8 cellular contexts compared by ENCODE assay signal in genomic region chr10:102115775-102116174, GRCh38. TPM values are rescaled to one million over a fixed set of nuclear protein-coding genes. Genes with fewer than 3 reads are reported as not detected.
DNase-seq lines count a peak whose midpoint lies in the region; ATAC-seq and TF ChIP-seq lines count a peak whose summit lies in the region.

No MANE protein-coding gene starts in this region.

- WGBS in heart left ventricle, 4 donors, result 0 to 2% (median 1%) methylated on average over 3 of the region's 3 CpGs
- 7% methylated on average over 3 of the region's 3 CpGs for WGBS in urinary bladder

- no peaks in the 10 kb centered on the region for H3K27me3 ChIP-seq in heart left ventricle

- peak overlapping the region; percentile 92 for H3K27ac Mint-ChIP-seq in activated naive CD8-positive, alpha-beta T cell treated with anti-CD3 and anti-CD28 coated beads, Interleukin-2, amount 10 ng/mL, durations not matched to agents 7 days and 5 days
- peak overlapping the region; percentile 91 for H3K27ac Mint-ChIP-seq in memory B cell

- no peak for TF ChIP-seq POLR2A in heart left ventricle (IDR thresholded peaks at IDR 0.05)

- peak overlapping the region in 9 of 12 donors; percentile 65 to 90 (median 81) for H3K4me3 ChIP-seq in heart left ventricle
- H3K4me3 ChIP-seq in urinary bladder (ENCODE audit: low read depth, low read length), result no peak overlapping the region

- no peaks in the 10 kb centered on the region for H3K9me3 Mint-ChIP-seq in activated naive CD8-positive, alpha-beta T cell treated with anti-CD3 and anti-CD28 coated beads, Interleukin-2, amount 10 ng/mL, durations not matched to agents 7 days and 5 days
- H3K9me3 Mint-ChIP-seq in memory B cell, result no peaks in the 10 kb centered on the region

- no peak for TF ChIP-seq CTCF in heart left ventricle (IDR thresholded peaks at IDR 0.05)

- intact Hi-C loops in heart left ventricle (cut with DNase I), result loop anchor here in 6 of 10 donors (5.0 kb wide), 2 partner anchors 43 to 48 kb away; partner anchors contain the start of gene HPS6 (in 4 of the 6)
- intact Hi-C loops in Right ventricle myocardium superior (cut with DNase I), result loop anchor here (5.0 kb wide), 1 partner anchor 48 kb away; the partner anchor contains the start of gene HPS6

- H3K9me3 ChIP-seq in heart left ventricle, result no peaks in the 10 kb centered on the region

- H3K36me3 ChIP-seq in heart left ventricle (peaks cover 0 to 12% (median 11%) of the 10 kb centered on the region in 9 donors), urinary bladder (ENCODE audit: insufficient read depth) (peaks cover under 1% of the 10 kb centered on the region)

- H3K4me1 ChIP-seq in heart left ventricle (peaks cover 4 to 73% (median 63%) of the 10 kb centered on the region in 12 donors), urinary bladder (ENCODE audit: insufficient read depth) (no peaks in the 10 kb centered on the region)

- H3K27me3 Mint-ChIP-seq in activated naive CD8-positive, alpha-beta T cell treated with anti-CD3 and anti-CD28 coated beads, Interleukin-2, amount 10 ng/mL, durations not matched to agents 7 days and 5 days, result no peaks in the 10 kb centered on the region
- H3K27me3 Mint-ChIP-seq in memory B cell, result no peaks in the 10 kb centered on the region

- H3K36me3 Mint-ChIP-seq in activated naive CD8-positive, alpha-beta T cell treated with anti-CD3 and anti-CD28 coated beads, Interleukin-2, amount 10 ng/mL, durations not matched to agents 7 days and 5 days, result peaks cover 7% of the 10 kb centered on the region
- H3K36me3 Mint-ChIP-seq in memory B cell, result peaks cover 1% of the 10 kb centered on the region

- H3K4me3 Mint-ChIP-seq in activated naive CD8-positive, alpha-beta T cell treated with anti-CD3 and anti-CD28 coated beads, Interleukin-2, amount 10 ng/mL, durations not matched to agents 7 days and 5 days, result peak overlapping the region; percentile 88
- H3K4me3 Mint-ChIP-seq in memory B cell, result peak overlapping the region; percentile 88

- peaks cover 49% of the 10 kb centered on the region for H3K4me1 Mint-ChIP-seq in activated naive CD8-positive, alpha-beta T cell treated with anti-CD3 and anti-CD28 coated beads, Interleukin-2, amount 10 ng/mL, durations not matched to agents 7 days and 5 days
- H3K4me1 Mint-ChIP-seq in memory B cell, result peaks cover 55% of the 10 kb centered on the region

- peak overlapping the region; percentile 75 to 99 (median 95) for H3K27ac ChIP-seq in heart left ventricle
- H3K27ac ChIP-seq in urinary bladder (ENCODE audit: low read depth), result peak overlapping the region; percentile 81

- no peak for ATAC-seq in heart left ventricle
- no peak for ATAC-seq in Right ventricle myocardium superior (ENCODE audit: poor library complexity)
- ATAC-seq in activated naive CD8-positive, alpha-beta T cell treated with anti-CD3 and anti-CD28 coated beads, Interleukin-2, amount 10 ng/mL, durations not matched to agents 7 days and 5 days (ENCODE audit: low read depth), result no peak
- ATAC-seq in memory B cell (ENCODE audit: low read depth), result no peak
- ATAC-seq in HG02759 (IDR thresholded peaks at IDR 0.05; ENCODE audit: unreplicated experiment), result no peak
- no peak for ATAC-seq in GM21723 (IDR thresholded peaks at IDR 0.05; ENCODE audit: unreplicated experiment)

- DNase-seq in heart left ventricle (no peak), Right ventricle myocardium superior (no peak), memory B cell (ENCODE audit: low spot score in 2 of 2) (no peak), NCI-H1092 treated with DMSO at 0.1 percent for 48 hours (lab: John Stamatoyannopoulos, UW) (no peak)
- no peak for DNase-seq in activated naive CD8-positive, alpha-beta T cell treated with anti-CD3 and anti-CD28 coated beads, Interleukin-2, amount 10 ng/mL, durations not matched to agents 7 days and 5 days

- POLR2A ChIA-PET in activated naive CD8-positive, alpha-beta T cell treated with anti-CD3 and anti-CD28 coated beads, Interleukin-2, amount 10 ng/mL, durations not matched to agents 7 days and 5 days (lab: Charles Lee), result interaction anchor here (1.0 to 4.3 kb wide), 6 partner anchors 14 to 530 kb away, joined by 3 to 29 read pairs (median 6); partner anchors contain the start of genes OGA and PPRC1

RNA-seq across cellular contexts. Expression of gene LDB1, which starts 4.4 kb away (rescaled TPM):
- total RNA-seq in heart left ventricle (10 to 100 TPM; 38.7 to 63.2 (median 53.5) TPM), Right ventricle myocardium superior (56.2 TPM), urinary bladder (51.8 TPM)
- polyA plus RNA-seq in heart left ventricle (10 to 100 TPM; 29.5 to 39.4 TPM), urinary bladder (65.3 TPM)
- total RNA-seq in activated naive CD8-positive, alpha-beta T cell treated with anti-CD3 and anti-CD28 coated beads, Interleukin-2, amount 10 ng/mL, durations not matched to agents 7 days and 5 days, result 100 to 1,000 TPM; 115 to 117 TPM

RNA-seq across cellular contexts. Expression of gene PPRC1, which starts 17.1 kb away (rescaled TPM):
- total RNA-seq in heart left ventricle (10 to 100 TPM in 8 of 9 donors, 1 to 10 TPM in 1; 10.0 to 21.5 (median 14.9) TPM), Right ventricle myocardium superior (10.5 TPM), urinary bladder (12.1 TPM)
- polyA plus RNA-seq in heart left ventricle (10 to 100 TPM; 10.7 to 17.9 TPM), urinary bladder (20.7 TPM)
- total RNA-seq in activated naive CD8-positive, alpha-beta T cell treated with anti-CD3 and anti-CD28 coated beads, Interleukin-2, amount 10 ng/mL, durations not matched to agents 7 days and 5 days, result 10 to 100 TPM; 46.4 to 47.4 TPM

RNA-seq across cellular contexts. Expression of gene NOLC1, which starts 36.4 kb away (rescaled TPM):
- total RNA-seq in heart left ventricle, result 10 to 100 TPM; 24.0 to 67.5 (median 29.0) TPM
- polyA plus RNA-seq in heart left ventricle, result 10 to 100 TPM; 10.1 to 37.5 TPM
- total RNA-seq in Right ventricle myocardium superior, result 22.8 TPM
- 10 to 100 TPM; 73.8 to 78.3 TPM for total RNA-seq in activated naive CD8-positive, alpha-beta T cell treated with anti-CD3 and anti-CD28 coated beads, Interleukin-2, amount 10 ng/mL, durations not matched to agents 7 days and 5 days
- total RNA-seq in urinary bladder, result 23.6 TPM
- 43.1 TPM for polyA plus RNA-seq in urinary bladder

RNA-seq across cellular contexts. Expression of gene HPS6, which starts 50.6 kb away (rescaled TPM):
- total RNA-seq in heart left ventricle, result 10 to 100 TPM in 6 of 9 donors, 1 to 10 TPM in 3; 7.8 to 23.1 (median 12.4) TPM
- 10 to 100 TPM in 1 of 2 donors, 1 to 10 TPM in 1; 7.6 to 12.9 TPM for polyA plus RNA-seq in heart left ventricle
- 9.5 TPM for total RNA-seq in Right ventricle myocardium superior
- 10 to 100 TPM; 23.8 to 25.8 TPM for total RNA-seq in activated naive CD8-positive, alpha-beta T cell treated with anti-CD3 and anti-CD28 coated beads, Interleukin-2, amount 10 ng/mL, durations not matched to agents 7 days and 5 days
- total RNA-seq in urinary bladder, result 11.1 TPM
- polyA plus RNA-seq in urinary bladder, result 18.7 TPM

RNA-seq across cellular contexts. Expression of gene ARMH3, which starts 59.8 kb away (rescaled TPM):
- total RNA-seq in heart left ventricle (10 to 100 TPM; 28.5 to 84.2 (median 45.4) TPM), Right ventricle myocardium superior (55.1 TPM), urinary bladder (13.4 TPM)
- polyA plus RNA-seq in heart left ventricle (10 to 100 TPM; 33.4 to 43.9 TPM), urinary bladder (23.0 TPM)
- 10 to 100 TPM; 27.8 to 30.5 TPM for total RNA-seq in activated naive CD8-positive, alpha-beta T cell treated with anti-CD3 and anti-CD28 coated beads, Interleukin-2, amount 10 ng/mL, durations not matched to agents 7 days and 5 days
